ENCODE assay signal across 8 cellular contexts in genomic region chr10:89466599-89467035, GRCh38. TPM values are rescaled to one million over a fixed set of nuclear protein-coding genes. Genes with fewer than 3 reads are reported as not detected.
DNase-seq lines count a peak whose midpoint lies in the region; ATAC-seq and TF ChIP-seq lines count a peak whose summit lies in the region.

No MANE protein-coding gene starts in this region.

- intact Hi-C loops in naive thymus-derived CD4-positive, alpha-beta T cell (cut with micrococcal nuclease): no loop called here
- intact Hi-C loops in lower leg skin (cut with DNase I; ENCODE audit: low total_unique reads): no loop called here

- CTCF ChIA-PET in naive thymus-derived CD4-positive, alpha-beta T cell (lab: Charles Lee): no interaction called here

- peaks cover 0 to 2% (median 0%) of the 10 kb centered on the region in 5 donors for H3K36me3 Mint-ChIP-seq in naive thymus-derived CD4-positive, alpha-beta T cell

- H3K27ac ChIP-seq in naive thymus-derived CD4-positive, alpha-beta T cell (ENCODE audit: low read depth, low read length): no peak overlapping the region
- H3K27ac ChIP-seq in caudate nucleus (ENCODE audit: low read depth, low read length): no peak overlapping the region

- POLR2A ChIA-PET in naive thymus-derived CD4-positive, alpha-beta T cell (lab: Charles Lee): no interaction called here

- H3K4me3 ChIP-seq in cardiac fibroblast (replicated peaks in 1 of 2; ENCODE audit: low read depth in 2 of 2, low read length in 2 of 2): no peak overlapping the region
- no peak overlapping the region for H3K4me3 ChIP-seq in naive thymus-derived CD4-positive, alpha-beta T cell (ENCODE audit: low read length)
- no peak overlapping the region for H3K4me3 ChIP-seq in lower leg skin (ENCODE audit: low read depth, poor library complexity, severe bottlenecking)

- no peaks in the 10 kb centered on the region for H3K9me3 Mint-ChIP-seq in naive thymus-derived CD4-positive, alpha-beta T cell

- H3K9me3 ChIP-seq in naive thymus-derived CD4-positive, alpha-beta T cell (ENCODE audit: control insufficient read depth in 2 of 3, low read length in 3 of 3): no peaks in the 10 kb centered on the region

- no peaks in the 10 kb centered on the region for H3K4me1 ChIP-seq in naive thymus-derived CD4-positive, alpha-beta T cell (ENCODE audit: control insufficient read depth in 2 of 2, insufficient read depth in 2 of 2, low read length in 2 of 2)

- H3K4me3 Mint-ChIP-seq in naive thymus-derived CD4-positive, alpha-beta T cell: no peak overlapping the region

- H3K4me1 Mint-ChIP-seq in naive thymus-derived CD4-positive, alpha-beta T cell: peaks cover 0 to 11% (median 0%) of the 10 kb centered on the region in 7 donors

- no peak for TF ChIP-seq POLR2A in lower leg skin (IDR thresholded peaks at IDR 0.05)

- ATAC-seq in naive thymus-derived CD4-positive, alpha-beta T cell: peak; percentile 50
- ATAC-seq in GM21447 (IDR thresholded peaks at IDR 0.05; ENCODE audit: unreplicated experiment): no peak
- ATAC-seq in HG02588 (IDR thresholded peaks at IDR 0.05; ENCODE audit: unreplicated experiment): no peak

- H3K27ac Mint-ChIP-seq in naive thymus-derived CD4-positive, alpha-beta T cell: no peak overlapping the region

- DNase-seq in ELR (ENCODE audit: low read depth): peak; percentile 78
- peak; percentile 9 for DNase-seq in NCI-H146 treated with DMSO at 0.1 percent for 48 hours (lab: John Stamatoyannopoulos, UW; ENCODE audit: unreplicated experiment)
- peak; percentile 66 to 69 for DNase-seq in cardiac fibroblast (ENCODE audit: low read depth in 2 of 2)
- no peak for DNase-seq in naive thymus-derived CD4-positive, alpha-beta T cell
- no peak for DNase-seq in caudate nucleus (lab: John Stamatoyannopoulos, UW)
- no peak for DNase-seq in lower leg skin (ENCODE audit: low spot score in 2 of 2)

- TF ChIP-seq CTCF in cardiac fibroblast (IDR thresholded peaks at IDR 0.05; ENCODE audit: low read depth, low read length) (peak; percentile 66), lower leg skin (IDR thresholded peaks at IDR 0.05) (no peak)

- peaks cover 0 to 23% (median 3%) of the 10 kb centered on the region in 5 donors for H3K27me3 Mint-ChIP-seq in naive thymus-derived CD4-positive, alpha-beta T cell

- 33 to 41% methylated on average over 3 of the region's 3 CpGs for WGBS in lower leg skin, 2 donors

- no peaks in the 10 kb centered on the region for H3K36me3 ChIP-seq in naive thymus-derived CD4-positive, alpha-beta T cell (ENCODE audit: control insufficient read depth in 2 of 3, insufficient read depth in 3 of 3, low read length in 3 of 3)

- no peaks in the 10 kb centered on the region for H3K27me3 ChIP-seq in naive thymus-derived CD4-positive, alpha-beta T cell (ENCODE audit: control insufficient read depth in 2 of 2, insufficient read depth in 2 of 2, low read length in 2 of 2)

RNA-seq across cellular contexts. Expression of gene IFIT5, which starts 52.2 kb away (rescaled TPM):
- 10 to 100 TPM; 13.1 to 34.0 (median 24.8) TPM for total RNA-seq in naive thymus-derived CD4-positive, alpha-beta T cell
- polyA plus RNA-seq in naive thymus-derived CD4-positive, alpha-beta T cell: 10 to 100 TPM; 13.0 to 15.1 TPM
- total RNA-seq in lower leg skin: 10 to 100 TPM in 1 of 4 donors, 1 to 10 TPM in 3; 6.1 to 10.3 (median 7.3) TPM

Comparison
In these comparisons a context has a peak if more than half of its experiments do, and no peak if none do; other contexts are left out.
1. DNase-seq: peak in ELR (single experiment), NCI-H146 treated with DMSO at 0.1 percent for 48 hours (single experiment) and cardiac fibroblast (2 of 2); none in naive thymus-derived CD4-positive, alpha-beta T cell (0 of 9), caudate nucleus (0 of 61) and lower leg skin (0 of 2).